ENCODE assay signal across 10 cellular contexts in genomic region chr10:6786579-6787031, GRCh38.
DNase-seq lines count a peak whose midpoint lies in the region; ATAC-seq and TF ChIP-seq lines count a peak whose summit lies in the region.
"Had no signal": no experiment of that assay in that cellular context is flagged by ENCODE, and none has a peak within 500 bp of the region (broad histone marks: within the 10 kb centered on the region; RNA-seq: fewer than 3 reads in every experiment).

No MANE protein-coding gene starts in this region.

- peak; percentile 64 for TF ChIP-seq CTCF in fibroblast of the aortic adventitia (IDR thresholded peaks at IDR 0.05; ENCODE audit: insufficient read depth, low read length)

- H3K4me3 ChIP-seq in fibroblast of the aortic adventitia (ENCODE audit: low read depth, low read length) = peak overlapping the region; percentile 14

- intact Hi-C loops in posterior cingulate gyrus (cut with DNase I) = loop anchor here (5.0 kb wide), 1 partner anchor 626 kb away; the partner anchor contains the start of gene SFMBT2

- CTCF ChIA-PET in activated CD4-positive, alpha-beta T cell treated with anti-CD3 and anti-CD28 coated beads, Interleukin-2, amount 10 ng/mL, durations not matched to agents 7 days and 5 days (lab: Charles Lee) = interaction anchor here (0.7 kb wide), 1 partner anchor 69 kb away, joined by 4 read pairs; no protein-coding TSS in a partner anchor

- H3K27ac Mint-ChIP-seq in activated CD4-positive, alpha-beta T cell treated with anti-CD3 and anti-CD28 coated beads, Interleukin-2, amount 10 ng/mL, durations not matched to agents 7 days and 5 days = no peak overlapping the region

- POLR2A ChIA-PET in activated CD4-positive, alpha-beta T cell treated with anti-CD3 and anti-CD28 coated beads, Interleukin-2, amount 10 ng/mL, durations not matched to agents 7 days and 5 days (lab: Charles Lee) = no interaction called here

- no peaks in the 10 kb centered on the region for H3K4me1 Mint-ChIP-seq in activated CD4-positive, alpha-beta T cell treated with anti-CD3 and anti-CD28 coated beads, Interleukin-2, amount 10 ng/mL, durations not matched to agents 7 days and 5 days

- ATAC-seq in SK-N-SH treated with all-trans-retinoic acid at 6 μM for 48 hours = peak; percentile 92

- no peaks in the 10 kb centered on the region for H3K36me3 Mint-ChIP-seq in activated CD4-positive, alpha-beta T cell treated with anti-CD3 and anti-CD28 coated beads, Interleukin-2, amount 10 ng/mL, durations not matched to agents 7 days and 5 days (ENCODE audit: low read depth)

- no peak overlapping the region for H3K4me3 Mint-ChIP-seq in activated CD4-positive, alpha-beta T cell treated with anti-CD3 and anti-CD28 coated beads, Interleukin-2, amount 10 ng/mL, durations not matched to agents 7 days and 5 days

- H3K9me3 Mint-ChIP-seq in activated CD4-positive, alpha-beta T cell treated with anti-CD3 and anti-CD28 coated beads, Interleukin-2, amount 10 ng/mL, durations not matched to agents 7 days and 5 days = no peaks in the 10 kb centered on the region

- peaks cover 25% of the 10 kb centered on the region for H3K27me3 Mint-ChIP-seq in activated CD4-positive, alpha-beta T cell treated with anti-CD3 and anti-CD28 coated beads, Interleukin-2, amount 10 ng/mL, durations not matched to agents 7 days and 5 days

- DNase-seq in DMS114 treated with DMSO at 0.1 percent for 48 hours (lab: John Stamatoyannopoulos, UW; ENCODE audit: unreplicated experiment) (peak; percentile 46), fibroblast of the aortic adventitia (ENCODE audit: low read depth) (peak; percentile 68), posterior cingulate gyrus (peak in 8 of 10 donors; percentile 36 to 91 (median 59)), NAMALWA (ENCODE audit: low spot score) (no peak), NCI-H526 treated with DMSO at 0.1 percent for 48 hours (lab: John Stamatoyannopoulos, UW) (no peak), SIG-M5 (lab: John Stamatoyannopoulos, UW) (no peak)
- no peak for DNase-seq in activated CD4-positive, alpha-beta T cell treated with anti-CD3 and anti-CD28 coated beads, Interleukin-2, amount 10 ng/mL, durations not matched to agents 7 days and 5 days
- DNase-seq: activated gamma-delta T cell, KG1 had no signal

TF ChIP-seq in SK-N-SH treated with all-trans-retinoic acid at 6 μM for 48 hours, 23 proteins besides CTCF, POLR2A, EP300 and RAD21:
- TF ChIP-seq ZNF565 (CRISPR knock-in tag; conservative IDR thresholded peaks at IDR 0.05; ENCODE audit: low read depth) = no peak
- no peak for TF ChIP-seq ESRRG (CRISPR knock-in tag; IDR thresholded peaks at IDR 0.05)
- TF ChIP-seq TOX (CRISPR knock-in tag; IDR thresholded peaks at IDR 0.05; ENCODE audit: borderline replicate concordance) = no peak
- TF ChIP-seq TCF4 (CRISPR knock-in tag; IDR thresholded peaks at IDR 0.05; ENCODE audit: borderline replicate concordance) = no peak
- no peak for TF ChIP-seq ZNF70 (CRISPR knock-in tag; IDR thresholded peaks at IDR 0.05)
- no peak for TF ChIP-seq ISL1 (CRISPR knock-in tag; IDR thresholded peaks at IDR 0.05)
- TF ChIP-seq ZFP3 (CRISPR knock-in tag; IDR thresholded peaks at IDR 0.05) = no peak
- TF ChIP-seq BACH2 (CRISPR knock-in tag; IDR thresholded peaks at IDR 0.05; ENCODE audit: borderline replicate concordance) = no peak
- no peak for TF ChIP-seq ARNTL (CRISPR knock-in tag; IDR thresholded peaks at IDR 0.05; ENCODE audit: borderline replicate concordance, low read depth)
- no peak for TF ChIP-seq SNAI2 (CRISPR knock-in tag; IDR thresholded peaks at IDR 0.05)
- no peak for TF ChIP-seq CREB5 (CRISPR knock-in tag; IDR thresholded peaks at IDR 0.05; ENCODE audit: low read depth)

Comparison
In these comparisons a context has a peak if more than half of its experiments do, and no peak if none do; other contexts are left out.
1. DNase-seq: peak in DMS114 treated with DMSO at 0.1 percent for 48 hours (single experiment), fibroblast of the aortic adventitia (single experiment) and posterior cingulate gyrus (8 of 10); none in NAMALWA (single experiment), NCI-H526 treated with DMSO at 0.1 percent for 48 hours (single experiment), activated CD4-positive, alpha-beta T cell treated with anti-CD3 and anti-CD28 coated beads, Interleukin-2, amount 10 ng/mL, durations not matched to agents 7 days and 5 days (single experiment) and SIG-M5 (single experiment).